ENCODE assay signal across 1 cellular context in genomic region chr20:20010639-20011500, GRCh38.
TF ChIP-seq lines count a peak whose summit lies in the region.

No MANE protein-coding gene starts in this region.

TF ChIP-seq in endothelial cell of umbilical vein, 7 proteins besides CTCF, POLR2A, EP300 and RAD21 (continued from another document):
- TF ChIP-seq JUN (IDR thresholded peaks at IDR 0.05; ENCODE audit: borderline replicate concordance, insufficient read depth, insufficient read length, low read depth) (peak; percentile 6), GATA2 (IDR thresholded peaks at IDR 0.05; ENCODE audit: insufficient read depth, insufficient read length, low read depth, low read length) (no peak), EZH2 (IDR thresholded peaks at IDR 0.05; ENCODE audit: borderline replicate concordance, low read depth, low read length, severe bottlenecking) (no peak), MYC (IDR thresholded peaks at IDR 0.05; ENCODE audit: low read depth, low read length) (no peak), POLR2AphosphoS5 (IDR thresholded peaks at IDR 0.05; ENCODE audit: insufficient read depth, low read depth, low read length) (no peak)
